ENCODE assay signal across 8 cellular contexts in genomic region chr7:74627699-74628411, GRCh38. TPM values are rescaled to one million over a fixed set of nuclear protein-coding genes. Genes with fewer than 3 reads are reported as not detected.
DNase-seq lines count a peak whose midpoint lies in the region; ATAC-seq, FAIRE-seq and TF ChIP-seq lines count a peak whose summit lies in the region.

No MANE protein-coding gene starts in this region.

- no peak overlapping the region for H3K4me2 ChIP-seq in OCI-LY1 (ENCODE audit: low read length)
- H3K4me2 ChIP-seq in skeletal muscle satellite cell (ENCODE audit: low read length): peak overlapping the region; percentile 62

- peaks cover 24% of the 10 kb centered on the region for H3K4me1 ChIP-seq in OCI-LY1 (ENCODE audit: insufficient read depth, low read length, severe bottlenecking)
- peaks cover 0 to 18% (median 8%) of the 10 kb centered on the region in 9 donors for H3K4me1 ChIP-seq in heart right ventricle
- H3K4me1 ChIP-seq in skeletal muscle satellite cell (ENCODE audit: control insufficient read depth, insufficient read depth, low read length): peaks cover 13% of the 10 kb centered on the region

- 33 to 40% methylated on average over 11 of the region's 11 CpGs for WGBS in heart right ventricle, 2 donors

- peak overlapping the region; percentile 48 for H2AFZ ChIP-seq in OCI-LY1 (ENCODE audit: low read length)

- H3K9me3 ChIP-seq in OCI-LY1 (ENCODE audit: low read length) (no peaks in the 10 kb centered on the region), heart right ventricle (no peaks in the 10 kb centered on the region), skeletal muscle satellite cell (replicated peaks; ENCODE audit: low read length) (no peaks in the 10 kb centered on the region)

- no peaks in the 10 kb centered on the region for H4K20me1 ChIP-seq in OCI-LY1 (ENCODE audit: insufficient read depth, low read length)

- no peaks in the 10 kb centered on the region for H3K79me2 ChIP-seq in OCI-LY1 (ENCODE audit: insufficient read depth, low read length)

- H3K9ac ChIP-seq in OCI-LY1 (ENCODE audit: low read length) (no peak overlapping the region), skeletal muscle satellite cell (ENCODE audit: low read depth, low read length) (no peak overlapping the region)

- ATAC-seq in heart right ventricle (peak; percentile 36 to 84 (median 65)), HG03565 (IDR thresholded peaks at IDR 0.05; ENCODE audit: unreplicated experiment) (no peak), HG02763 (IDR thresholded peaks at IDR 0.05; ENCODE audit: unreplicated experiment) (no peak)

- no peaks in the 10 kb centered on the region for H3K27me3 ChIP-seq in OCI-LY1 (ENCODE audit: insufficient read depth, low read length)
- H3K27me3 ChIP-seq in heart right ventricle: no peaks in the 10 kb centered on the region
- H3K27me3 ChIP-seq in skeletal muscle satellite cell (ENCODE audit: control insufficient read depth, insufficient read depth, low read length): no peaks in the 10 kb centered on the region

- H3K36me3 ChIP-seq in OCI-LY1 (ENCODE audit: insufficient read depth, low read length): no peaks in the 10 kb centered on the region
- no peaks in the 10 kb centered on the region for H3K36me3 ChIP-seq in heart right ventricle
- no peaks in the 10 kb centered on the region for H3K36me3 ChIP-seq in skeletal muscle satellite cell (ENCODE audit: insufficient read depth, low read length)

- DNase-seq in HT-29 (ENCODE audit: low spot score): peak; percentile 49
- DNase-seq in heart right ventricle: peak in 1 of 2 donors; percentile 16
- no peak for DNase-seq in GM12892 (ENCODE audit: insufficient read length)
- DNase-seq in NCI-H526 (lab: John Stamatoyannopoulos, UW): no peak

- no peaks in the 10 kb centered on the region for H3F3A ChIP-seq in OCI-LY1 (ENCODE audit: insufficient read depth, low read length)

- no peak for TF ChIP-seq POLR2A in GM12892 (IDR thresholded peaks at IDR 0.05; ENCODE audit: low read depth, low read length)

- no peak for FAIRE-seq in GM12892 (lab: Jason Lieb, UNC)

- H3K27ac ChIP-seq in OCI-LY1 (ENCODE audit: low read depth, low read length, poor library complexity, severe bottlenecking) (peak overlapping the region; percentile 0), heart right ventricle (peak overlapping the region in 4 of 10 donors; percentile 8 to 17 (median 12))

- H3K4me3 ChIP-seq in OCI-LY1 (ENCODE audit: low read depth, low read length, poor library complexity, severe bottlenecking) (no peak overlapping the region), heart right ventricle (peak overlapping the region in 1 of 10 donors; percentile 6), skeletal muscle satellite cell (ENCODE audit: low read length) (peak overlapping the region; percentile 3)

- H3K9me2 ChIP-seq in OCI-LY1 (ENCODE audit: low read depth, low read length): no peaks in the 10 kb centered on the region

- intact Hi-C loops in heart right ventricle (cut with DNase I): no loop called here

- TF ChIP-seq CTCF in OCI-LY1 (IDR thresholded peaks at IDR 0.05; ENCODE audit: low read length) (no peak), heart right ventricle (IDR thresholded peaks at IDR 0.05) (no peak)

RNA-seq across cellular contexts. Expression of gene GTF2I, which starts 29.7 kb away (rescaled TPM):
- 219 and 240 TPM in 2 replicates for total RNA-seq in HT-29 (2014; rRNA removed; shearing (Covaris generic))
- total RNA-seq in heart right ventricle: 100 to 1,000 TPM; 100 to 152 (median 119) TPM
- polyA plus RNA-seq in heart right ventricle: 10 to 100 TPM; 18.9 to 31.4 TPM
- total RNA-seq in skeletal muscle satellite cell (2012; rRNA removed): 70.1 and 77.8 TPM in 2 replicates
- 103 TPM for polyA plus RNA-seq in GM12892 (2012; ENCODE audit: missing spikeins)

Comparison
In these comparisons a context has a peak if more than half of its experiments do, and no peak if none do; other contexts are left out.
1. ATAC-seq: peak in heart right ventricle (8 of 8); none in HG03565 (single experiment) and HG02763 (single experiment).